14 cellular contexts compared by ENCODE assay signal in genomic region chr3:72673011-72673771, GRCh38.
DNase-seq lines count a peak whose midpoint lies in the region; ATAC-seq and TF ChIP-seq lines count a peak whose summit lies in the region.
"Had no signal": no experiment of that assay in that cellular context is flagged by ENCODE, and none has a peak within 500 bp of the region (broad histone marks: within the 10 kb centered on the region; RNA-seq: fewer than 3 reads in every experiment).

No MANE protein-coding gene starts in this region.

- no peak overlapping the region for H2AFZ ChIP-seq in GM23338

- peaks cover 0 to 24% (median 13%) of the 10 kb centered on the region in 11 experiments; a peak in 17 of 22 replicates for H3K9me3 ChIP-seq in BLaER1 treated with 17β-estradiol and CSF1 and Interleukin-3, amounts not matched to agents 10 nM and 100 nM (replicated peaks in 1 of 11)

- no peaks in the 10 kb centered on the region for H3K79me2 ChIP-seq in GM23338 (replicated peaks; ENCODE audit: insufficient read depth)

- POLR2A ChIA-PET in activated B cell treated with CpG ODN at 0.5 μM for 24 hours (lab: Charles Lee) = no interaction called here

- H3K9me3 Mint-ChIP-seq in GM23338 = no peaks in the 10 kb centered on the region
- no peaks in the 10 kb centered on the region for H3K9me3 Mint-ChIP-seq in activated B cell treated with CpG ODN at 0.5 μM for 24 hours
- H3K9me3 Mint-ChIP-seq in stimulated activated memory B cell treated with anti-CD40 and anti-IgM and Interleukin-4, amounts not matched to agents 10 μg/mL and 1 μg/mL and 100 μg/mL, for 72 hours = peaks cover 3% of the 10 kb centered on the region

- H3K36me3 Mint-ChIP-seq in GM23338 (ENCODE audit: low read depth) = no peaks in the 10 kb centered on the region
- no peaks in the 10 kb centered on the region for H3K36me3 Mint-ChIP-seq in activated B cell treated with CpG ODN at 0.5 μM for 24 hours (ENCODE audit: low read depth)
- peaks cover 5% of the 10 kb centered on the region for H3K36me3 Mint-ChIP-seq in stimulated activated memory B cell treated with anti-CD40 and anti-IgM and Interleukin-4, amounts not matched to agents 10 μg/mL and 1 μg/mL and 100 μg/mL, for 72 hours

- H3K9ac ChIP-seq in BLaER1 treated with 17β-estradiol and CSF1 and Interleukin-3, amounts not matched to agents 10 nM and 100 nM = no peak overlapping the region

- peaks cover under 1 to 32% (median 19%) of the 10 kb centered on the region in 10 experiments; a peak in 19 of 20 replicates for H3K4me1 ChIP-seq in BLaER1 treated with 17β-estradiol and CSF1 and Interleukin-3, amounts not matched to agents 10 nM and 100 nM
- no peaks in the 10 kb centered on the region for H3K4me1 ChIP-seq in GM23338 (ENCODE audit: insufficient read depth)
- H3K4me1 ChIP-seq: A549 had no signal

- DNase-seq in GM23338 (ENCODE audit: low spot score) = no peak
- DNase-seq in activated B cell treated with CpG ODN at 0.5 μM for 24 hours = peak; percentile 19
- no peak for DNase-seq in activated gamma-delta T cell treated with Interleukin-2 at 50 U/mL for 16 hours
- no peak for DNase-seq in mesenteric fat pad (ENCODE audit: low spot score)
- DNase-seq: CD4-positive, CD25-positive, alpha-beta regulatory T cell; DMS79; NCI-H146; NCI-H446; NCI-H774; SIG-M5 had no signal

- no peak overlapping the region for H3K4me3 ChIP-seq in BLaER1 treated with 17β-estradiol and CSF1 and Interleukin-3, amounts not matched to agents 10 nM and 100 nM
- H3K4me3 ChIP-seq in GM23338 = no peak overlapping the region
- H3K4me3 ChIP-seq: A549 had no signal

- H3F3A ChIP-seq in GM23338 (replicated peaks; ENCODE audit: low read depth) = no peaks in the 10 kb centered on the region

- no peaks in the 10 kb centered on the region for H3K9me2 ChIP-seq in GM23338 (ENCODE audit: insufficient read depth)

- H3K27ac Mint-ChIP-seq in GM23338 = no peak overlapping the region
- no peak overlapping the region for H3K27ac Mint-ChIP-seq in activated B cell treated with CpG ODN at 0.5 μM for 24 hours
- no peak overlapping the region for H3K27ac Mint-ChIP-seq in stimulated activated memory B cell treated with anti-CD40 and anti-IgM and Interleukin-4, amounts not matched to agents 10 μg/mL and 1 μg/mL and 100 μg/mL, for 72 hours
- H3K27ac Mint-ChIP-seq: CD4-positive, CD25-positive, alpha-beta regulatory T cell had no signal

- H3K27ac ChIP-seq in BLaER1 treated with 17β-estradiol and CSF1 and Interleukin-3, amounts not matched to agents 10 nM and 100 nM = peak overlapping the region in 1 of 11 experiments; percentile 40; a peak in 1 of 22 replicates
- no peak overlapping the region for H3K27ac ChIP-seq in GM23338 (ENCODE audit: low read depth)
- H3K27ac ChIP-seq: A549 had no signal

- H3K4me1 Mint-ChIP-seq in GM23338 (no peaks in the 10 kb centered on the region), activated B cell treated with CpG ODN at 0.5 μM for 24 hours (peaks cover 18% of the 10 kb centered on the region)
- peaks cover 22% of the 10 kb centered on the region for H3K4me1 Mint-ChIP-seq in stimulated activated memory B cell treated with anti-CD40 and anti-IgM and Interleukin-4, amounts not matched to agents 10 μg/mL and 1 μg/mL and 100 μg/mL, for 72 hours
- H3K4me1 Mint-ChIP-seq: CD4-positive, CD25-positive, alpha-beta regulatory T cell had no signal

- no peaks in the 10 kb centered on the region for H3K36me3 ChIP-seq in BLaER1 treated with 17β-estradiol and CSF1 and Interleukin-3, amounts not matched to agents 10 nM and 100 nM
- H3K36me3 ChIP-seq in GM23338 (ENCODE audit: insufficient read depth) = no peaks in the 10 kb centered on the region

- H3K27me3 ChIP-seq in BLaER1 treated with 17β-estradiol and CSF1 and Interleukin-3, amounts not matched to agents 10 nM and 100 nM = no peaks in the 10 kb centered on the region
- no peaks in the 10 kb centered on the region for H3K27me3 ChIP-seq in GM23338 (ENCODE audit: insufficient read depth)

- no peaks in the 10 kb centered on the region for H3K27me3 Mint-ChIP-seq in GM23338 (ENCODE audit: insufficient read depth, low read depth, poor library complexity)
- H3K27me3 Mint-ChIP-seq in activated B cell treated with CpG ODN at 0.5 μM for 24 hours = peaks cover 6% of the 10 kb centered on the region
- peaks cover 14% of the 10 kb centered on the region for H3K27me3 Mint-ChIP-seq in stimulated activated memory B cell treated with anti-CD40 and anti-IgM and Interleukin-4, amounts not matched to agents 10 μg/mL and 1 μg/mL and 100 μg/mL, for 72 hours

- TF ChIP-seq CTCF in GM23338 (conservative IDR thresholded peaks at IDR 0.05; ENCODE audit: low read depth in 2 of 2) = peak in 1 of 2 experiments; percentile 30; a peak in 1 of 4 replicates
- TF ChIP-seq CTCF in activated B cell treated with CpG ODN at 0.5 μM for 24 hours (IDR thresholded peaks at IDR 0.05) = no peak

- H3K4me2 ChIP-seq in BLaER1 treated with 17β-estradiol and CSF1 and Interleukin-3, amounts not matched to agents 10 nM and 100 nM = peak overlapping the region in 10 of 11 experiments; percentile 15 to 73 (median 52); a peak in 18 of 22 replicates
- H3K4me2 ChIP-seq in GM23338 = no peak overlapping the region
- H3K4me2 ChIP-seq: A549 had no signal

- H3K4me3 Mint-ChIP-seq in GM23338 = no peak overlapping the region
- no peak overlapping the region for H3K4me3 Mint-ChIP-seq in activated B cell treated with CpG ODN at 0.5 μM for 24 hours
- H3K4me3 Mint-ChIP-seq in stimulated activated memory B cell treated with anti-CD40 and anti-IgM and Interleukin-4, amounts not matched to agents 10 μg/mL and 1 μg/mL and 100 μg/mL, for 72 hours = no peak overlapping the region
- H3K4me3 Mint-ChIP-seq: CD4-positive, CD25-positive, alpha-beta regulatory T cell had no signal

- ATAC-seq in GM23338 (peak; percentile 43; the same call in 2 of the 3 replicates), activated B cell treated with CpG ODN at 0.5 μM for 24 hours (ENCODE audit: low read depth) (peak; percentile 79), HG03108 (IDR thresholded peaks at IDR 0.05; ENCODE audit: unreplicated experiment) (no peak)
- peak; percentile 73 for ATAC-seq in stimulated activated memory B cell treated with anti-CD40 and anti-IgM and Interleukin-4, amounts not matched to agents 10 μg/mL and 1 μg/mL and 100 μg/mL, for 72 hours
- ATAC-seq: A549 had no signal

- CTCF ChIA-PET in activated B cell treated with CpG ODN at 0.5 μM for 24 hours (lab: Charles Lee) = no interaction called here

- intact Hi-C loops in activated B cell treated with CpG ODN at 0.5 μM for 24 hours (cut with micrococcal nuclease) = no loop called here

- no peaks in the 10 kb centered on the region for H4K20me1 ChIP-seq in BLaER1 treated with 17β-estradiol and CSF1 and Interleukin-3, amounts not matched to agents 10 nM and 100 nM
- H4K20me1 ChIP-seq in GM23338 (replicated peaks; ENCODE audit: insufficient read depth) = no peaks in the 10 kb centered on the region

TF ChIP-seq in GM23338, 12 proteins besides CTCF, POLR2A, EP300 and RAD21:
- TF ChIP-seq ZNF114 (CRISPR knock-in tag; IDR thresholded peaks at IDR 0.05) (no peak), EZH2 (IDR thresholded peaks at IDR 0.05; ENCODE audit: low read depth, unreplicated experiment) (no peak), REST (IDR thresholded peaks at IDR 0.05; ENCODE audit: unreplicated experiment) (no peak), STAT1 (IDR thresholded peaks at IDR 0.05; ENCODE audit: unreplicated experiment) (no peak), ZNF331 (CRISPR knock-in tag; IDR thresholded peaks at IDR 0.05; ENCODE audit: low read depth) (no peak)
